In genomic region chr19:43631491-43631890, GRCh38 we compare ENCODE assay signal across 29 cellular contexts. TPM values are rescaled to one million over a fixed set of nuclear protein-coding genes. Genes with fewer than 3 reads are reported as not detected.
"Had no signal": no experiment of that assay in that cellular context is flagged by ENCODE, and none has a peak within 500 bp of the region (broad histone marks: within the 10 kb centered on the region; RNA-seq: fewer than 3 reads in every experiment).

No MANE protein-coding gene starts in this region.

- H3K27me3 ChIP-seq: colonic mucosa, dorsolateral prefrontal cortex, esophagus muscularis mucosa, foreskin keratinocyte, gastrocnemius medialis, gastroesophageal sphincter, heart left ventricle had no signal

- H3K4me3 ChIP-seq: colonic mucosa, coronary artery, dorsolateral prefrontal cortex, esophagus muscularis mucosa, esophagus squamous epithelium, gastrocnemius medialis, gastroesophageal sphincter, heart left ventricle, heart right ventricle had no signal

- H3K4me3 Mint-ChIP-seq: dendritic cell treated with granulocyte-macrophage colony-stimulating factor and Interleukin-4, amounts not matched to agents 40 ng/mL and 50 ng/mL, for 4 days; effector memory CD8-positive, alpha-beta T cell; endodermal cell had no signal

- H3K4me1 ChIP-seq: colonic mucosa, gastrocnemius medialis, heart left ventricle, heart right ventricle had no signal

- ATAC-seq: effector memory CD8-positive, alpha-beta T cell; esophagus mucosa; foreskin keratinocyte; gastrocnemius medialis; gastroesophageal sphincter; heart left ventricle; heart right ventricle had no signal

- H3K27ac Mint-ChIP-seq: dendritic cell treated with granulocyte-macrophage colony-stimulating factor and Interleukin-4, amounts not matched to agents 40 ng/mL and 50 ng/mL, for 4 days; effector memory CD8-positive, alpha-beta T cell; endodermal cell had no signal

- DNase-seq: colonic mucosa; cortex of kidney; dermis blood vessel endothelial cell; dorsolateral prefrontal cortex; effector CD4-positive, alpha-beta T cell; effector CD8-positive, alpha-beta T cell; effector memory CD4-positive, alpha-beta T cell; effector memory CD8-positive, alpha-beta T cell; endodermal cell; erythroblast; esophagus squamous epithelium; foreskin fibroblast; foreskin keratinocyte; foreskin melanocyte; gastrocnemius medialis; glutamatergic neuron; head of caudate nucleus; heart left ventricle; heart right ventricle had no signal

- H3K9me3 ChIP-seq: colonic mucosa, esophagus muscularis mucosa, esophagus squamous epithelium, gastrocnemius medialis, gastroesophageal sphincter, heart left ventricle, heart right ventricle had no signal

- H3K9me3 Mint-ChIP-seq: dendritic cell treated with granulocyte-macrophage colony-stimulating factor and Interleukin-4, amounts not matched to agents 40 ng/mL and 50 ng/mL, for 4 days; effector memory CD8-positive, alpha-beta T cell; endodermal cell had no signal

- H3K36me3 ChIP-seq: colonic mucosa, esophagus squamous epithelium, gastrocnemius medialis, gastroesophageal sphincter, heart left ventricle, heart right ventricle had no signal

- H3K27ac ChIP-seq: colonic mucosa, coronary artery, epithelial cell of prostate, esophagus muscularis mucosa, esophagus squamous epithelium, foreskin keratinocyte, gastrocnemius medialis, gastroesophageal sphincter, heart left ventricle, heart right ventricle had no signal

- FAIRE-seq: colon, endometrium, endothelial cell of umbilical vein, frontal cortex had no signal

RNA-seq across cellular contexts. Expression of gene SRRM5, which starts 19.6 kb away (rescaled TPM):
- total RNA-seq: frontal cortex had no signal
